In genomic region chr10:94420998-94421397, GRCh38 we compare ENCODE assay signal across 20 cellular contexts. TPM values are rescaled to one million over a fixed set of nuclear protein-coding genes. Genes with fewer than 3 reads are reported as not detected.
A peak's percentile ranks its signal among the peaks of the same experiment; 100 is the strongest.
DNase-seq lines count a peak whose midpoint lies in the region; ATAC-seq and TF ChIP-seq lines count a peak whose summit lies in the region.
"Had no signal": no experiment of that assay in that cellular context is flagged by ENCODE, and none has a peak within 500 bp of the region (broad histone marks: within the 10 kb centered on the region; RNA-seq: fewer than 3 reads in every experiment).

No MANE protein-coding gene starts in this region.

- peaks cover 2% of the 10 kb centered on the region for H3K9me3 Mint-ChIP-seq in memory B cell
- peaks cover 4 to 5% of the 10 kb centered on the region in 2 donors for H3K9me3 Mint-ChIP-seq in stimulated activated naive B cell treated with anti-CD40 and anti-IgM and Interleukin-4, amounts not matched to agents 10 μg/mL and 1 μg/mL and 100 μg/mL, for 72 hours

- in situ Hi-C loops in Panc1 (cut with HindIII; ENCODE audit: low pct_unique_long_range_greater_than_20kb, low sequenced_read_pairs): no loop called here

- no peak for TF ChIP-seq CTCF in Panc1 (IDR thresholded peaks at IDR 0.05)

- DNase-seq in Panc1 (ENCODE audit: low read depth, low spot score) (no peak), memory B cell (ENCODE audit: low spot score in 2 of 2) (no peak), NCI-H1417 treated with DMSO at 0.1 percent for 48 hours (lab: John Stamatoyannopoulos, UW) (no peak), medulla oblongata (ENCODE audit: extremely low spot score) (no peak), T-helper 17 cell (no peak), DMS 273 treated with DMSO at 0.1 percent for 48 hours (lab: John Stamatoyannopoulos, UW) (no peak)
- no peak for DNase-seq in stimulated activated naive B cell treated with anti-CD40 and anti-IgM and Interleukin-4, amounts not matched to agents 10 μg/mL and 1 μg/mL and 100 μg/mL, for 72 hours
- DNase-seq: 8988T; ACHN; BE2C; C1 segment of cervical spinal cord; CD4-positive, alpha-beta memory T cell; CD4-positive, CD25-positive, alpha-beta regulatory T cell; CD8-positive, alpha-beta memory T cell; COR-L47; DMS79 treated with DMSO at 0.1 percent for 48 hours; GF-D8 had no signal

- H3K36me3 ChIP-seq in Panc1 (ENCODE audit: control insufficient read depth, insufficient read depth, low read length): no peaks in the 10 kb centered on the region
- H3K36me3 ChIP-seq: BE2C, BLaER1 had no signal

- no peak overlapping the region for H3K4me3 ChIP-seq in Panc1 (ENCODE audit: low read depth in 2 of 2, low read length in 2 of 2)
- H3K4me3 ChIP-seq: BLaER1 had no signal

- H3K27ac ChIP-seq in Panc1 (ENCODE audit: low read length): no peak overlapping the region
- H3K27ac ChIP-seq: BLaER1 had no signal

- BruUV-seq in Panc1 (replicated peaks; lab: Mats Ljungman, UMichigan): TSS peak; percentile 3

- H3K27me3 Mint-ChIP-seq in memory B cell (no peaks in the 10 kb centered on the region), T-helper 17 cell (peaks cover 27% of the 10 kb centered on the region)
- peaks cover 0 to 17% of the 10 kb centered on the region in 2 donors for H3K27me3 Mint-ChIP-seq in stimulated activated naive B cell treated with anti-CD40 and anti-IgM and Interleukin-4, amounts not matched to agents 10 μg/mL and 1 μg/mL and 100 μg/mL, for 72 hours

- peaks cover 26% of the 10 kb centered on the region for H3K4me1 Mint-ChIP-seq in memory B cell
- H3K4me1 Mint-ChIP-seq in stimulated activated naive B cell treated with anti-CD40 and anti-IgM and Interleukin-4, amounts not matched to agents 10 μg/mL and 1 μg/mL and 100 μg/mL, for 72 hours: peaks cover 5 to 8% of the 10 kb centered on the region in 2 donors
- H3K4me1 Mint-ChIP-seq in T-helper 17 cell: peaks cover 4% of the 10 kb centered on the region
- H3K4me1 Mint-ChIP-seq: CD14-positive monocyte; CD4-positive, alpha-beta memory T cell; CD4-positive, CD25-positive, alpha-beta regulatory T cell; CD8-positive, alpha-beta memory T cell had no signal

- CTCF ChIA-PET in Panc1 (lab: Charles Lee): no interaction called here

- no peak overlapping the region for H3K4me3 Mint-ChIP-seq in memory B cell
- no peak overlapping the region for H3K4me3 Mint-ChIP-seq in stimulated activated naive B cell treated with anti-CD40 and anti-IgM and Interleukin-4, amounts not matched to agents 10 μg/mL and 1 μg/mL and 100 μg/mL, for 72 hours
- no peak overlapping the region for H3K4me3 Mint-ChIP-seq in T-helper 17 cell
- H3K4me3 Mint-ChIP-seq: CD14-positive monocyte; CD4-positive, alpha-beta memory T cell; CD4-positive, CD25-positive, alpha-beta regulatory T cell; CD8-positive, alpha-beta memory T cell had no signal

- H3K36me3 Mint-ChIP-seq in memory B cell (peaks cover 5% of the 10 kb centered on the region), T-helper 17 cell (ENCODE audit: low read depth) (no peaks in the 10 kb centered on the region)
- H3K36me3 Mint-ChIP-seq in stimulated activated naive B cell treated with anti-CD40 and anti-IgM and Interleukin-4, amounts not matched to agents 10 μg/mL and 1 μg/mL and 100 μg/mL, for 72 hours: peaks cover 2 to 5% of the 10 kb centered on the region in 2 donors
- H3K36me3 Mint-ChIP-seq: CD14-positive monocyte; CD4-positive, alpha-beta memory T cell; CD4-positive, CD25-positive, alpha-beta regulatory T cell; CD8-positive, alpha-beta memory T cell had no signal

- H3K4me1 ChIP-seq in Panc1 (ENCODE audit: control insufficient read depth, insufficient read depth, low read length): peaks cover 13% of the 10 kb centered on the region; the same call in 1 of the 2 replicates
- H3K4me1 ChIP-seq: BE2C, BLaER1 had no signal

- no peaks in the 10 kb centered on the region for H3K27me3 ChIP-seq in Panc1 (ENCODE audit: control insufficient read depth, insufficient read depth, low read length)
- H3K27me3 ChIP-seq: BE2C, BLaER1 had no signal

- ATAC-seq in GM19351 (IDR thresholded peaks at IDR 0.05; ENCODE audit: unreplicated experiment): peak; percentile 54
- no peak for ATAC-seq in Panc1
- no peak for ATAC-seq in memory B cell (ENCODE audit: low read depth)
- peak; percentile 42 to 59 for ATAC-seq in stimulated activated naive B cell treated with anti-CD40 and anti-IgM and Interleukin-4, amounts not matched to agents 10 μg/mL and 1 μg/mL and 100 μg/mL, for 72 hours (replicated peaks)
- no peak for ATAC-seq in T-helper 17 cell

- H3K9me3 ChIP-seq in Panc1 (ENCODE audit: control insufficient read depth, insufficient read depth, low read depth, low read length) (peaks cover 18% of the 10 kb centered on the region), T-helper 17 cell (ENCODE audit: control insufficient read depth, low read length, poor library complexity, severe bottlenecking) (no peaks in the 10 kb centered on the region)
- H3K9me3 ChIP-seq: BE2C had no signal

- POLR2A ChIA-PET in Panc1 (lab: Charles Lee): interaction anchor here (0.6 kb wide), 1 partner anchor 147 kb away, joined by 3 read pairs; no protein-coding TSS in a partner anchor

- H3K27ac Mint-ChIP-seq in memory B cell (peak overlapping the region; percentile 6), T-helper 17 cell (no peak overlapping the region)
- H3K27ac Mint-ChIP-seq in stimulated activated naive B cell treated with anti-CD40 and anti-IgM and Interleukin-4, amounts not matched to agents 10 μg/mL and 1 μg/mL and 100 μg/mL, for 72 hours: no peak overlapping the region
- H3K27ac Mint-ChIP-seq: CD14-positive monocyte; CD4-positive, alpha-beta memory T cell; CD4-positive, CD25-positive, alpha-beta regulatory T cell; CD8-positive, alpha-beta memory T cell had no signal

- intact Hi-C loops in Panc1 (cut with micrococcal nuclease; ENCODE audit: unreplicated experiment): no loop called here

RNA-seq across cellular contexts. Expression of gene TBC1D12, which starts 18.7 kb away (rescaled TPM):
- total RNA-seq in Panc1 (2021; ENCODE audit: unreplicated experiment) (23.7 TPM), T-helper 17 cell (1 to 10 TPM; 1.3 to 1.9 TPM)
- polyA plus RNA-seq in Panc1 (2012; ENCODE audit: insufficient read length): 9.6 TPM
- total RNA-seq: CD4-positive, CD25-positive, alpha-beta regulatory T cell had no signal
- polyA plus RNA-seq: CD4-positive, alpha-beta memory T cell; CD4-positive, CD25-positive, alpha-beta regulatory T cell; CD8-positive, alpha-beta memory T cell had no signal

RNA-seq across cellular contexts. Expression of gene NOC3L, which starts 58.3 kb away (rescaled TPM):
- total RNA-seq in Panc1 (2021; ENCODE audit: unreplicated experiment) (41.2 TPM), T-helper 17 cell (10 to 100 TPM; 15.3 to 22.4 TPM)
- 12.2 TPM for polyA plus RNA-seq in Panc1 (2012; ENCODE audit: insufficient read length)

Comparison
In these comparisons a context has a peak if more than half of its experiments do, and no peak if none do; other contexts are left out.
1. ATAC-seq: peak in GM19351 (single experiment) and stimulated activated naive B cell treated with anti-CD40 and anti-IgM and Interleukin-4, amounts not matched to agents 10 μg/mL and 1 μg/mL and 100 μg/mL, for 72 hours (2 of 2); none in Panc1 (single experiment), memory B cell (single experiment) and T-helper 17 cell (single experiment).